Comparison of ENCODE assay signal across 21 cellular contexts in genomic region chr1:244757091-244757939, GRCh38.
DNase-seq lines count a peak whose midpoint lies in the region; ATAC-seq and TF ChIP-seq lines count a peak whose summit lies in the region.
"Had no signal": no experiment of that assay in that cellular context is flagged by ENCODE, and none has a peak within 500 bp of the region (broad histone marks: within the 10 kb centered on the region; RNA-seq: fewer than 3 reads in every experiment).

No MANE protein-coding gene starts in this region.

- ATAC-seq in lower lobe of right lung: peak; percentile 17 to 89
- ATAC-seq: activated CD8-positive, alpha-beta T cell treated with anti-CD3 and anti-CD28 coated beads, Interleukin-2, amount 10 ng/mL, durations not matched to agents 7 days and 5 days; activated T-helper 17 cell treated with anti-CD3 and anti-CD28 coated beads, Interleukin-2, amount 50 U/mL, for 72 hours; natural killer cell had no signal

- H3K27ac ChIP-seq in H9 (ENCODE audit: insufficient read length, low read depth, low read length): no peak overlapping the region
- H3K27ac ChIP-seq in lower lobe of right lung: no peak overlapping the region
- H3K27ac ChIP-seq: left ventricle myocardium inferior, SJSA1, thyroid gland had no signal

- H3K27me3 ChIP-seq in H9 (ENCODE audit: insufficient read depth, low read length) (no peaks in the 10 kb centered on the region), lower lobe of right lung (ENCODE audit: low read depth) (no peaks in the 10 kb centered on the region)
- H3K27me3 ChIP-seq: SJSA1, thyroid gland had no signal

- H3K4me1 ChIP-seq in H9 (ENCODE audit: insufficient read depth, low read length) (peaks cover 2% of the 10 kb centered on the region; the same call in 1 of the 2 replicates), lower lobe of right lung (no peaks in the 10 kb centered on the region)
- H3K4me1 ChIP-seq: SJSA1, thyroid gland had no signal

- no peak overlapping the region for H3K4me3 ChIP-seq in astrocyte of the spinal cord (ENCODE audit: low read depth, low read length)
- H3K4me3 ChIP-seq in lower lobe of right lung: no peak overlapping the region
- H3K4me3 ChIP-seq: left ventricle myocardium inferior, SJSA1, thyroid gland had no signal

- peak; percentile 54 for DNase-seq in AG08395 (ENCODE audit: low spot score)
- no peak for DNase-seq in H9
- DNase-seq in astrocyte of the spinal cord (ENCODE audit: low read depth, low spot score): peak; percentile 63
- DNase-seq in lower lobe of right lung: no peak
- no peak for DNase-seq in NCI-H748 treated with DMSO at 0.1 percent for 48 hours (lab: John Stamatoyannopoulos, UW)
- no peak for DNase-seq in NAMALWA (ENCODE audit: low spot score)
- no peak for DNase-seq in activated CD4-positive, alpha-beta T cell treated with anti-CD3 and anti-CD28 coated beads, Interleukin-2, amount 50 U/mL, for 1 hour
- no peak for DNase-seq in NCI-H226
- DNase-seq: activated CD8-positive, alpha-beta T cell treated with anti-CD3 and anti-CD28 coated beads, Interleukin-2, amount 10 ng/mL, durations not matched to agents 7 days and 5 days; AML-193; H7; left ventricle myocardium inferior; natural killer cell; NCI-H1048; NCI-H2227 treated with DMSO at 0.1 percent for 48 hours; retina; stimulated activated CD4-positive, alpha-beta T cell treated with anti-CD3 and anti-CD28 coated beads, Interleukin-2, amount 100 ng/mL, for 24 hours; thyroid gland had no signal

- no peaks in the 10 kb centered on the region for H3K27me3 Mint-ChIP-seq in H9 (ENCODE audit: low read depth)
- H3K27me3 Mint-ChIP-seq: activated T-helper 17 cell treated with anti-CD3 and anti-CD28 coated beads, Interleukin-2, amount 50 U/mL, for 72 hours; dendritic cell treated with granulocyte-macrophage colony-stimulating factor and Interleukin-4, amounts not matched to agents 40 ng/mL and 50 ng/mL, for 4 days had no signal

- peaks cover 26 to 32% of the 10 kb centered on the region in 2 experiments for H3K4me1 Mint-ChIP-seq in H9
- H3K4me1 Mint-ChIP-seq: activated T-helper 17 cell treated with anti-CD3 and anti-CD28 coated beads, Interleukin-2, amount 50 U/mL, for 72 hours; natural killer cell had no signal

- no peaks in the 10 kb centered on the region for H3K79me1 ChIP-seq in H9 (ENCODE audit: insufficient read depth, low read depth, low read length, poor library complexity, severe bottlenecking)

- no peak overlapping the region for H4K5ac ChIP-seq in H9 (ENCODE audit: insufficient read length, low read depth, low read length)

- H3K4me3 Mint-ChIP-seq in H9: no peak overlapping the region
- H3K4me3 Mint-ChIP-seq: activated CD8-positive, alpha-beta T cell treated with anti-CD3 and anti-CD28 coated beads, Interleukin-2, amount 10 ng/mL, durations not matched to agents 7 days and 5 days; activated T-helper 17 cell treated with anti-CD3 and anti-CD28 coated beads, Interleukin-2, amount 50 U/mL, for 72 hours; dendritic cell treated with granulocyte-macrophage colony-stimulating factor and Interleukin-4, amounts not matched to agents 40 ng/mL and 50 ng/mL, for 4 days; natural killer cell had no signal

- no peaks in the 10 kb centered on the region for H3K36me3 Mint-ChIP-seq in H9 (ENCODE audit: insufficient read depth in 1 of 3, low read depth in 3 of 3)
- H3K36me3 Mint-ChIP-seq: natural killer cell had no signal

- no peak overlapping the region for H3K4ac ChIP-seq in H9 (ENCODE audit: low read depth, low read length)

- TF ChIP-seq CTCF in H9 (conservative IDR thresholded peaks at IDR 0.05) (no peak), astrocyte of the spinal cord (IDR thresholded peaks at IDR 0.05; ENCODE audit: low read depth, low read length) (no peak), lower lobe of right lung (IDR thresholded peaks at IDR 0.05) (no peak)

- no peak overlapping the region for H2BK12ac ChIP-seq in H9 (ENCODE audit: insufficient read length, low read depth, low read length)

- no peak overlapping the region for H3K56ac ChIP-seq in H9 (ENCODE audit: insufficient read length, low read depth, low read length)

- H3K79me2 ChIP-seq in H9 (ENCODE audit: insufficient read depth, low read length): no peaks in the 10 kb centered on the region

- no peaks in the 10 kb centered on the region for H3K9me3 ChIP-seq in H9 (ENCODE audit: control insufficient read depth, low read depth, low read length)
- H3K9me3 ChIP-seq in lower lobe of right lung: no peaks in the 10 kb centered on the region
- H3K9me3 ChIP-seq: left ventricle myocardium inferior, SJSA1, thyroid gland had no signal

- H3K23ac ChIP-seq in H9 (ENCODE audit: insufficient read length, low read depth, low read length): no peak overlapping the region

- in situ Hi-C loops in astrocyte of the spinal cord (cut with HindIII; ENCODE audit: low sequenced_read_pairs): no loop called here

- no peaks in the 10 kb centered on the region for H4K20me1 ChIP-seq in H9 (ENCODE audit: control insufficient read depth, insufficient read depth, insufficient read length)

- H4K91ac ChIP-seq in H9 (ENCODE audit: insufficient read length, low read depth, low read length): no peak overlapping the region

- no peaks in the 10 kb centered on the region for H3K23me2 ChIP-seq in H9 (ENCODE audit: insufficient read length, low read depth, low read length, poor library complexity, severe bottlenecking)

- H3K9me3 Mint-ChIP-seq in H9: peaks cover 0 to under 1% of the 10 kb centered on the region in 2 experiments; a peak in 2 of 5 replicates
- H3K9me3 Mint-ChIP-seq: activated T-helper 17 cell treated with anti-CD3 and anti-CD28 coated beads, Interleukin-2, amount 50 U/mL, for 72 hours; dendritic cell treated with granulocyte-macrophage colony-stimulating factor and Interleukin-4, amounts not matched to agents 40 ng/mL and 50 ng/mL, for 4 days; natural killer cell had no signal

- H2AFZ ChIP-seq in H9 (ENCODE audit: low read length): no peak overlapping the region

- H3K36me3 ChIP-seq in lower lobe of right lung: no peaks in the 10 kb centered on the region
- H3K36me3 ChIP-seq: left ventricle myocardium inferior, SJSA1, thyroid gland had no signal

- no peak overlapping the region for H3K9ac ChIP-seq in H9 (ENCODE audit: extremely low read depth, insufficient read length, low read length)

- no peak overlapping the region for H3T11ph ChIP-seq in H9 (ENCODE audit: low read length)

- H2AK5ac ChIP-seq in H9 (ENCODE audit: insufficient read length, low read length): no peak overlapping the region

- no peak overlapping the region for H2BK120ac ChIP-seq in H9 (ENCODE audit: low read depth, low read length, poor library complexity, severe bottlenecking)

- no CpG with 5 or more reads among the region's 15 CpGs for WGBS in H9 (ENCODE audit: extremely low coverage, insufficient read length, low lambda C conversion rate)

- H2BK5ac ChIP-seq in H9 (ENCODE audit: insufficient read length, low read length): no peak overlapping the region

- no peak overlapping the region for H4K8ac ChIP-seq in H9 (replicated peaks; ENCODE audit: insufficient read length, low read depth, low read length)

- intact Hi-C loops in lower lobe of right lung (cut with DNase I): no loop called here

- no peak overlapping the region for H2BK20ac ChIP-seq in H9 (ENCODE audit: low read depth, low read length, poor library complexity, severe bottlenecking)

- no peak overlapping the region for H3K27ac Mint-ChIP-seq in H9
- H3K27ac Mint-ChIP-seq: activated CD8-positive, alpha-beta T cell treated with anti-CD3 and anti-CD28 coated beads, Interleukin-2, amount 10 ng/mL, durations not matched to agents 7 days and 5 days; activated T-helper 17 cell treated with anti-CD3 and anti-CD28 coated beads, Interleukin-2, amount 50 U/mL, for 72 hours; dendritic cell treated with granulocyte-macrophage colony-stimulating factor and Interleukin-4, amounts not matched to agents 40 ng/mL and 50 ng/mL, for 4 days; natural killer cell had no signal

- H3K18ac ChIP-seq in H9 (ENCODE audit: insufficient read length, low read depth, low read length): no peak overlapping the region

- peak overlapping the region; percentile 55; the same call in 1 of the 2 replicates for H3K14ac ChIP-seq in H9 (ENCODE audit: insufficient read depth, low read length)

- H3K4me2 ChIP-seq in H9 (ENCODE audit: insufficient read depth, insufficient read length, low read length): no peak overlapping the region

- H2BK15ac ChIP-seq in H9 (ENCODE audit: low read depth, low read length): no peak overlapping the region

Comparison
In these comparisons a context has a peak if more than half of its experiments do, and no peak if none do; other contexts are left out.
1. DNase-seq: peak in AG08395 (single experiment) and astrocyte of the spinal cord (single experiment); none in H9 (single experiment), lower lobe of right lung (single experiment), NCI-H748 treated with DMSO at 0.1 percent for 48 hours (single experiment), NAMALWA (single experiment), activated CD4-positive, alpha-beta T cell treated with anti-CD3 and anti-CD28 coated beads, Interleukin-2, amount 50 U/mL, for 1 hour (single experiment) and NCI-H226 (single experiment).